ENCODE assay signal across 27 cellular contexts in genomic region chr20:15546624-15547023, GRCh38.
"Had no signal": no experiment of that assay in that cellular context is flagged by ENCODE, and none has a peak within 500 bp of the region (broad histone marks: within the 10 kb centered on the region; RNA-seq: fewer than 3 reads in every experiment).

No MANE protein-coding gene starts in this region.

- ATAC-seq: activated CD4-positive, alpha-beta T cell treated with anti-CD3 and anti-CD28 coated beads for 36 hours; activated CD8-positive, alpha-beta T cell treated with anti-CD3 and anti-CD28 coated beads, Interleukin-2, amount 10 ng/mL, durations not matched to agents 7 days and 5 days; activated naive CD4-positive, alpha-beta T cell treated with anti-CD3 and anti-CD28 coated beads, Interleukin-2, amount 50 U/mL, for 72 hours; activated T-cell treated with anti-CD3 and anti-CD28 coated beads, Interleukin-2, amount 50 U/mL, for 72 hours; effector memory CD8-positive, alpha-beta T cell had no signal

- H3K27me3 ChIP-seq: ascending aorta, breast epithelium, cardiac muscle cell, esophagus squamous epithelium had no signal

- H3K4me3 ChIP-seq: ascending aorta, breast epithelium, cardiac muscle cell, esophagus squamous epithelium had no signal

- H3K36me3 ChIP-seq: ascending aorta, breast epithelium, cardiac muscle cell, esophagus squamous epithelium had no signal

- DNase-seq: activated CD4-positive, alpha-beta memory T cell treated with anti-CD3 and anti-CD28 coated beads for 36 hours; activated CD4-positive, alpha-beta T cell treated with anti-CD3 and anti-CD28 coated beads for 36 hours; activated CD4-positive, alpha-beta T cell treated with anti-CD3 and anti-CD28 coated beads, Interleukin-2, amount 10 ng/mL, durations not matched to agents 24 days and 14 days; activated CD4-positive, CD25-positive, alpha-beta regulatory T cell; activated CD4-positive, CD25-positive, alpha-beta regulatory T cell treated with anti-CD3 and anti-CD28 coated beads, Interleukin-2, amount 50 U/mL, for 72 hours; activated CD8-positive, alpha-beta memory T cell treated with anti-CD3 and anti-CD28 coated beads, Interleukin-2, amount 50 U/mL, for 48 hours; activated CD8-positive, alpha-beta T cell treated with anti-CD3 and anti-CD28 coated beads, Interleukin-2, amount 10 ng/mL, durations not matched to agents 7 days and 5 days; activated gamma-delta T cell; activated naive CD4-positive, alpha-beta T cell; activated naive CD4-positive, alpha-beta T cell treated with anti-CD3 and anti-CD28 coated beads, Interleukin-2, amount 10 ng/mL, durations not matched to agents 7 days and 5 days; activated naive CD8-positive, alpha-beta T cell treated with anti-CD3 and anti-CD28 coated beads, Interleukin-2, amount 10 ng/mL, durations not matched to agents 7 days and 5 days; activated T-cell treated with anti-CD3 and anti-CD28 coated beads for 4 hours; activated T-cell treated with anti-CD3 and anti-CD28 coated beads, Interleukin-2, amount 50 U/mL, for 24 hours; activated T-cell treated with anti-CD3 and anti-CD28 coated beads, Interleukin-2, amount 50 U/mL, for 72 hours; central memory CD4-positive, alpha-beta T cell; cerebellar nuclear complex; cortex of kidney; dermis blood vessel endothelial cell; effector CD4-positive, alpha-beta T cell; effector memory CD8-positive, alpha-beta T cell; esophagus squamous epithelium; T-helper 2 cell had no signal

- H3K9me3 ChIP-seq: ascending aorta, breast epithelium, esophagus squamous epithelium had no signal

- H3K4me1 ChIP-seq: ascending aorta, breast epithelium, esophagus squamous epithelium had no signal

- H3K27ac ChIP-seq: ascending aorta, breast epithelium, cardiac muscle cell, epithelial cell of prostate, esophagus squamous epithelium had no signal
